Comparison of ENCODE assay signal across 27 cellular contexts in the genomic region with DNA sequence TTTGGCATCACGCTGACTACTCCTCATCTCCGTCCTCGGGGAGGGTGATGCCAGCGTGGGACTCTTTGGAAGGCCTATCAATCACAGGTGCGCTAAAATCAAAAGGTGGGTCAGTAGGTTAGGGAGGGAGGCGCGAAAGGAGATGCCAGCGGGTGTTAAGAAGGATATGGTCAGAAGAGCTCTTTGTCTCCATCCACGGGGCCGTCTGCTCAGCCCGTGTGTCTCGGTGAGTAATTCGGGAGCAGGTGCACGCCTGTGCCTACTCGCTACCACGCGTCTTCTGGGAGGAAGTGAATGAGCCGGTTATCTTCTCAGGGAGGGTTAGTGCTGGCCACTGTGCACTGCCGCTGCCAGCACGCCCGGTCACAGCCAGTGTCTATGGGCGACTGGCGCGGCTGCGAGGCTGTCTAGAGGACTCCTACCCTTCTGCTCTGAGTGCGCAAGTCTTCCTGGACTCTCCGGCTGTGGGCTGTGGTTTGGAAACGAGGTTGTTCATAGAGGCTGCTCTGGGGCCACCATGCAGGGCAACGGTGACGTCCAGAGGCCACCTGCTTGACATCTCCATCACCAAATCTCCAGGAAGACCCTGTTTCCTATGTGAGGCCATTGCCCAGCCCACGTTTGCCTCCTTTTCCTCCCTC.
DNase-seq lines count a peak whose midpoint lies in the region; ATAC-seq and TF ChIP-seq lines count a peak whose summit lies in the region.
"Had no signal": no experiment of that assay in that cellular context is flagged by ENCODE, and none has a peak within 500 bp of the region (broad histone marks: within the 10 kb centered on the region; RNA-seq: fewer than 3 reads in every experiment).

No MANE protein-coding gene starts in this region.

- H3K4me2 ChIP-seq in hepatocyte: no peak overlapping the region

- no peak for ATAC-seq in naive B cell (ENCODE audit: low read depth in 2 of 2)
- no peak for ATAC-seq in GM21381 (IDR thresholded peaks at IDR 0.05; ENCODE audit: unreplicated experiment)
- ATAC-seq: SK-N-SH treated with all-trans-retinoic acid at 6 μM for 48 hours; stimulated activated naive CD8-positive, alpha-beta T cell treated with anti-CD3 and anti-CD28 coated beads, Interleukin-15, Interleukin-2, amounts not matched to agents 100 U/mL and 50 U/mL, for 24 hours had no signal

- 98% methylated on average over 31 of the region's 31 CpGs for WGBS in hepatocyte (ENCODE audit: low lambda C conversion rate, missing lambda C conversion rate)

- H3K27me3 Mint-ChIP-seq in chondrocyte (ENCODE audit: low read depth) (no peaks in the 10 kb centered on the region), naive B cell (no peaks in the 10 kb centered on the region), type B pancreatic cell (no peaks in the 10 kb centered on the region)

- H3K4me1 Mint-ChIP-seq in chondrocyte (ENCODE audit: low read depth): peaks cover 6% of the 10 kb centered on the region
- H3K4me1 Mint-ChIP-seq in naive B cell: peaks cover 52 to 68% (median 52%) of the 10 kb centered on the region in 3 donors
- peaks cover 38% of the 10 kb centered on the region for H3K4me1 Mint-ChIP-seq in type B pancreatic cell (ENCODE audit: unreplicated experiment)

- peaks cover 12% of the 10 kb centered on the region for H3K36me3 Mint-ChIP-seq in chondrocyte (ENCODE audit: low read depth)
- H3K36me3 Mint-ChIP-seq in naive B cell: peaks cover 5 to 9% of the 10 kb centered on the region in 2 donors
- H3K36me3 Mint-ChIP-seq in type B pancreatic cell: peaks cover 6% of the 10 kb centered on the region

- no peaks in the 10 kb centered on the region for H4K20me1 ChIP-seq in hepatocyte (ENCODE audit: insufficient read depth, poor library complexity, severe bottlenecking)

- TF ChIP-seq CTCF in chondrocyte (IDR thresholded peaks at IDR 0.05): no peak
- no peak for TF ChIP-seq CTCF in type B pancreatic cell (conservative IDR thresholded peaks at IDR 0.05)
- no peak for TF ChIP-seq CTCF in hepatocyte (IDR thresholded peaks at IDR 0.05; ENCODE audit: poor library complexity)

- no peaks in the 10 kb centered on the region for H3K27me3 ChIP-seq in hepatocyte
- H3K27me3 ChIP-seq: tibial nerve had no signal

- no peaks in the 10 kb centered on the region for H3K9me2 ChIP-seq in hepatocyte (replicated peaks; ENCODE audit: insufficient read depth)

- no peaks in the 10 kb centered on the region for H3K79me2 ChIP-seq in hepatocyte
- H3K79me2 ChIP-seq: parathyroid adenoma had no signal

- no peak overlapping the region for H3K27ac ChIP-seq in hepatocyte
- H3K27ac ChIP-seq: 22Rv1, epithelial cell of prostate, parathyroid adenoma, RWPE1 had no signal

- H3K9me3 Mint-ChIP-seq in chondrocyte (ENCODE audit: low read depth) (no peaks in the 10 kb centered on the region), naive B cell (peaks cover 0 to 2% (median 0%) of the 10 kb centered on the region in 7 donors), type B pancreatic cell (no peaks in the 10 kb centered on the region)

- H3K27ac Mint-ChIP-seq in chondrocyte (ENCODE audit: unreplicated experiment): no peak overlapping the region
- H3K27ac Mint-ChIP-seq in naive B cell: peak overlapping the region; percentile 88 to 99 (median 93)
- H3K27ac Mint-ChIP-seq in type B pancreatic cell: no peak overlapping the region

- H3K36me3 ChIP-seq in hepatocyte (replicated peaks; ENCODE audit: insufficient read depth, low read depth): no peaks in the 10 kb centered on the region

- H3K4me3 ChIP-seq in hepatocyte: no peak overlapping the region
- H3K4me3 ChIP-seq: tibial nerve had no signal

- DNase-seq in NCI-H82 (lab: John Stamatoyannopoulos, UW): peak; percentile 23
- no peak for DNase-seq in NCI-H82 treated with DMSO at 0.1 percent for 48 hours (lab: John Stamatoyannopoulos, UW; ENCODE audit: unreplicated experiment)
- peak; percentile 59 for DNase-seq in chondrocyte (ENCODE audit: low spot score)
- no peak for DNase-seq in naive B cell
- peak; percentile 42 for DNase-seq in type B pancreatic cell (ENCODE audit: extremely low spot score, unreplicated experiment)
- no peak for DNase-seq in hepatocyte (ENCODE audit: low spot score)
- DNase-seq in NCI-H1417 treated with DMSO at 0.1 percent for 48 hours (lab: John Stamatoyannopoulos, UW): no peak
- DNase-seq: activated CD4-positive, alpha-beta T cell treated with anti-CD3 and anti-CD28 coated beads for 1 hour; activated gamma-delta T cell treated with Interleukin-2 at 50 U/mL for 16 hours; AML-193; COR-L47; dermis blood vessel endothelial cell; DND-41; foreskin fibroblast; KBM-7; NCI-H187; NCI-H2227 treated with DMSO at 0.1 percent for 48 hours; NK-92 treated with Interleukin-12 subunit alpha and Interleukin-12 subunit beta, amount 100 ng/mL, for 24 hours; stimulated activated naive CD8-positive, alpha-beta T cell treated with anti-CD3 and anti-CD28 coated beads, Interleukin-15, Interleukin-2, amounts not matched to agents 100 U/mL and 50 U/mL, for 24 hours; T1000 had no signal

- no peak overlapping the region for H2AFZ ChIP-seq in hepatocyte
- H2AFZ ChIP-seq: parathyroid adenoma had no signal

- no peaks in the 10 kb centered on the region for H3K4me1 ChIP-seq in hepatocyte (ENCODE audit: insufficient read depth)

- H3K4me3 Mint-ChIP-seq in chondrocyte (ENCODE audit: unreplicated experiment): no peak overlapping the region
- H3K4me3 Mint-ChIP-seq in naive B cell: peak overlapping the region; percentile 19 to 86 (median 73)
- no peak overlapping the region for H3K4me3 Mint-ChIP-seq in type B pancreatic cell

- no peaks in the 10 kb centered on the region for H3K9me3 ChIP-seq in hepatocyte (ENCODE audit: low read depth)
- H3K9me3 ChIP-seq: tibial nerve had no signal

Comparison
In these comparisons a context has a peak if more than half of its experiments do, and no peak if none do; other contexts are left out.
1. DNase-seq: peak in NCI-H82 (single experiment), chondrocyte (single experiment) and type B pancreatic cell (single experiment); none in NCI-H82 treated with DMSO at 0.1 percent for 48 hours (single experiment), naive B cell (single experiment), hepatocyte (single experiment) and NCI-H1417 treated with DMSO at 0.1 percent for 48 hours (single experiment).
2. H3K27ac Mint-ChIP-seq: peak in naive B cell (6 of 6); none in chondrocyte (single experiment) and type B pancreatic cell (single experiment).
3. H3K4me3 Mint-ChIP-seq: peak in naive B cell (8 of 8); none in chondrocyte (single experiment) and type B pancreatic cell (single experiment).